In genomic region chr7:151759591-151760042, GRCh38 we compare ENCODE assay signal across 1 cellular context.
TF ChIP-seq lines count a peak whose summit lies in the region.

No MANE protein-coding gene starts in this region.

TF ChIP-seq in HEK293, 187 proteins besides CTCF, POLR2A, EP300 and RAD21 (continued from another document):
- TF ChIP-seq, protein P1, sequence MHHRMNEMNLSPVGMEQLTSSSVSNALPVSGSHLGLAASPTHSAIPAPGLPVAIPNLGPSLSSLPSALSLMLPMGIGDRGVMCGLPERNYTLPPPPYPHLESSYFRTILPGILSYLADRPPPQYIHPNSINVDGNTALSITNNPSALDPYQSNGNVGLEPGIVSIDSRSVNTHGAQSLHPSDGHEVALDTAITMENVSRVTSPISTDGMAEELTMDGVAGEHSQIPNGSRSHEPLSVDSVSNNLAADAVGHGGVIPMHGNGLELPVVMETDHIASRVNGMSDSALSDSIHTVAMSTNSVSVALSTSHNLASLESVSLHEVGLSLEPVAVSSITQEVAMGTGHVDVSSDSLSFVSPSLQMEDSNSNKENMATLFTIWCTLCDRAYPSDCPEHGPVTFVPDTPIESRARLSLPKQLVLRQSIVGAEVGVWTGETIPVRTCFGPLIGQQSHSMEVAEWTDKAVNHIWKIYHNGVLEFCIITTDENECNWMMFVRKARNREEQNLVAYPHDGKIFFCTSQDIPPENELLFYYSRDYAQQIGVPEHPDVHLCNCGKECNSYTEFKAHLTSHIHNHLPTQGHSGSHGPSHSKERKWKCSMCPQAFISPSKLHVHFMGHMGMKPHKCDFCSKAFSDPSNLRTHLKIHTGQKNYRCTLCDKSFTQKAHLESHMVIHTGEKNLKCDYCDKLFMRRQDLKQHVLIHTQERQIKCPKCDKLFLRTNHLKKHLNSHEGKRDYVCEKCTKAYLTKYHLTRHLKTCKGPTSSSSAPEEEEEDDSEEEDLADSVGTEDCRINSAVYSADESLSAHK (tag by site-specific recombination; IDR thresholded peaks at IDR 0.05) = no peak
- no peak for TF ChIP-seq ZNF785 (tag by site-specific recombination; IDR thresholded peaks at IDR 0.05)
- TF ChIP-seq ZNF48 (tag by site-specific recombination; IDR thresholded peaks at IDR 0.05) = no peak
- TF ChIP-seq ZNF223 (tag by site-specific recombination; IDR thresholded peaks at IDR 0.05) = no peak
- TF ChIP-seq ZNF169 (tag by site-specific recombination; IDR thresholded peaks at IDR 0.05) = no peak
- peak; percentile 69 for TF ChIP-seq ZBTB17 (tag by site-specific recombination; IDR thresholded peaks at IDR 0.05)
- TF ChIP-seq ZNF792 (tag by site-specific recombination; IDR thresholded peaks at IDR 0.05) = no peak
- peak; percentile 65 for TF ChIP-seq SCRT2 (tag by site-specific recombination; IDR thresholded peaks at IDR 0.05)
- no peak for TF ChIP-seq ZNF549 (tag by site-specific recombination; IDR thresholded peaks at IDR 0.05)
- TF ChIP-seq ZNF530 (tag by site-specific recombination; IDR thresholded peaks at IDR 0.05; ENCODE audit: low read depth) = no peak
- TF ChIP-seq, protein P2, sequence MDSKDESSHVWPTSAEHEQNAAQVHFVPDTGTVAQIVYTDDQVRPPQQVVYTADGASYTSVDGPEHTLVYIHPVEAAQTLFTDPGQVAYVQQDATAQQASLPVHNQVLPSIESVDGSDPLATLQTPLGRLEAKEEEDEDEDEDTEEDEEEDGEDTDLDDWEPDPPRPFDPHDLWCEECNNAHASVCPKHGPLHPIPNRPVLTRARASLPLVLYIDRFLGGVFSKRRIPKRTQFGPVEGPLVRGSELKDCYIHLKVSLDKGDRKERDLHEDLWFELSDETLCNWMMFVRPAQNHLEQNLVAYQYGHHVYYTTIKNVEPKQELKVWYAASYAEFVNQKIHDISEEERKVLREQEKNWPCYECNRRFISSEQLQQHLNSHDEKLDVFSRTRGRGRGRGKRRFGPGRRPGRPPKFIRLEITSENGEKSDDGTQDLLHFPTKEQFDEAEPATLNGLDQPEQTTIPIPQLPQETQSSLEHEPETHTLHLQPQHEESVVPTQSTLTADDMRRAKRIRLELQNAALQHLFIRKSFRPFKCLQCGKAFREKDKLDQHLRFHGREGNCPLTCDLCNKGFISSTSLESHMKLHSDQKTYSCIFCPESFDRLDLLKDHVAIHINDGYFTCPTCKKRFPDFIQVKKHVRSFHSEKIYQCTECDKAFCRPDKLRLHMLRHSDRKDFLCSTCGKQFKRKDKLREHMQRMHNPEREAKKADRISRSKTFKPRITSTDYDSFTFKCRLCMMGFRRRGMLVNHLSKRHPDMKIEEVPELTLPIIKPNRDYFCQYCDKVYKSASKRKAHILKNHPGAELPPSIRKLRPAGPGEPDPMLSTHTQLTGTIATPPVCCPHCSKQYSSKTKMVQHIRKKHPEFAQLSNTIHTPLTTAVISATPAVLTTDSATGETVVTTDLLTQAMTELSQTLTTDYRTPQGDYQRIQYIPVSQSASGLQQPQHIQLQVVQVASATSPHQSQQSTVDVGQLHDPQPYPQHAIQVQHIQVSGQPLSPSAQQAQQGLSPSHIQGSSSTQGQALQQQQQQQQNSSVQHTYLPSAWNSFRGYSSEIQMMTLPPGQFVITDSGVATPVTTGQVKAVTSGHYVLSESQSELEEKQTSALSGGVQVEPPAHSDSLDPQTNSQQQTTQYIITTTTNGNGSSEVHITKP (tag by site-specific recombination; IDR thresholded peaks at IDR 0.05) = no peak
- TF ChIP-seq ZNF341 (tag by site-specific recombination; IDR thresholded peaks at IDR 0.05; ENCODE audit: low read depth) = peak; percentile 26; the same call in 1 of the 2 replicates
- TF ChIP-seq, protein P3, sequence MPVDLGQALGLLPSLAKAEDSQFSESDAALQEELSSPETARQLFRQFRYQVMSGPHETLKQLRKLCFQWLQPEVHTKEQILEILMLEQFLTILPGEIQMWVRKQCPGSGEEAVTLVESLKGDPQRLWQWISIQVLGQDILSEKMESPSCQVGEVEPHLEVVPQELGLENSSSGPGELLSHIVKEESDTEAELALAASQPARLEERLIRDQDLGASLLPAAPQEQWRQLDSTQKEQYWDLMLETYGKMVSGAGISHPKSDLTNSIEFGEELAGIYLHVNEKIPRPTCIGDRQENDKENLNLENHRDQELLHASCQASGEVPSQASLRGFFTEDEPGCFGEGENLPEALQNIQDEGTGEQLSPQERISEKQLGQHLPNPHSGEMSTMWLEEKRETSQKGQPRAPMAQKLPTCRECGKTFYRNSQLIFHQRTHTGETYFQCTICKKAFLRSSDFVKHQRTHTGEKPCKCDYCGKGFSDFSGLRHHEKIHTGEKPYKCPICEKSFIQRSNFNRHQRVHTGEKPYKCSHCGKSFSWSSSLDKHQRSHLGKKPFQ (tag by site-specific recombination; IDR thresholded peaks at IDR 0.05) = no peak
- no peak for TF ChIP-seq ZNF580 (tag by site-specific recombination; IDR thresholded peaks at IDR 0.05)
- 0 out of 2 replicates have a peak, but pooled peaks have one; percentile 14 for TF ChIP-seq ZSCAN30 (tag by site-specific recombination; IDR thresholded peaks at IDR 0.05)
- TF ChIP-seq, protein P4, sequence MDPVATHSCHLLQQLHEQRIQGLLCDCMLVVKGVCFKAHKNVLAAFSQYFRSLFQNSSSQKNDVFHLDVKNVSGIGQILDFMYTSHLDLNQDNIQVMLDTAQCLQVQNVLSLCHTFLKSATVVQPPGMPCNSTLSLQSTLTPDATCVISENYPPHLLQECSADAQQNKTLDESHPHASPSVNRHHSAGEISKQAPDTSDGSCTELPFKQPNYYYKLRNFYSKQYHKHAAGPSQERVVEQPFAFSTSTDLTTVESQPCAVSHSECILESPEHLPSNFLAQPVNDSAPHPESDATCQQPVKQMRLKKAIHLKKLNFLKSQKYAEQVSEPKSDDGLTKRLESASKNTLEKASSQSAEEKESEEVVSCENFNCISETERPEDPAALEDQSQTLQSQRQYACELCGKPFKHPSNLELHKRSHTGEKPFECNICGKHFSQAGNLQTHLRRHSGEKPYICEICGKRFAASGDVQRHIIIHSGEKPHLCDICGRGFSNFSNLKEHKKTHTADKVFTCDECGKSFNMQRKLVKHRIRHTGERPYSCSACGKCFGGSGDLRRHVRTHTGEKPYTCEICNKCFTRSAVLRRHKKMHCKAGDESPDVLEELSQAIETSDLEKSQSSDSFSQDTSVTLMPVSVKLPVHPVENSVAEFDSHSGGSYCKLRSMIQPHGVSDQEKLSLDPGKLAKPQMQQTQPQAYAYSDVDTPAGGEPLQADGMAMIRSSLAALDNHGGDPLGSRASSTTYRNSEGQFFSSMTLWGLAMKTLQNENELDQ (tag by site-specific recombination; IDR thresholded peaks at IDR 0.05; ENCODE audit: low read depth) = no peak
- no peak for TF ChIP-seq WT1 (tag by site-specific recombination; IDR thresholded peaks at IDR 0.05)
- TF ChIP-seq ZBTB21 (tag by site-specific recombination; IDR thresholded peaks at IDR 0.05) = no peak
- no peak for TF ChIP-seq RBAK (tag by site-specific recombination; IDR thresholded peaks at IDR 0.05)
- TF ChIP-seq ZNF791 (tag by site-specific recombination; IDR thresholded peaks at IDR 0.05) = no peak
- no peak for TF ChIP-seq YY1 (tag by site-specific recombination; IDR thresholded peaks at IDR 0.05)
- TF ChIP-seq ZNF837 (tag by site-specific recombination; IDR thresholded peaks at IDR 0.05) = no peak
- no peak for TF ChIP-seq ZBTB20 (tag by site-specific recombination; IDR thresholded peaks at IDR 0.05)
- TF ChIP-seq ZIC2 (tag by site-specific recombination; IDR thresholded peaks at IDR 0.05) = peak; percentile 50; the same call in 1 of the 2 replicates
- no peak for TF ChIP-seq ZNF112 (tag by site-specific recombination; IDR thresholded peaks at IDR 0.05)
- no peak for TF ChIP-seq ZNF221 (tag by site-specific recombination; IDR thresholded peaks at IDR 0.05; ENCODE audit: borderline replicate concordance)
- TF ChIP-seq ZNF140 (tag by site-specific recombination; IDR thresholded peaks at IDR 0.05) = no peak
- TF ChIP-seq IKZF3 (tag by site-specific recombination; IDR thresholded peaks at IDR 0.05) = peak; percentile 26; the same call in 1 of the 2 replicates
- TF ChIP-seq TRIM28 (IDR thresholded peaks at IDR 0.05; ENCODE audit: borderline replicate concordance, low read length) = peak; percentile 72; the same call in 1 of the 2 replicates
- TF ChIP-seq ZNF747 (tag by site-specific recombination; IDR thresholded peaks at IDR 0.05) = no peak
- no peak for TF ChIP-seq ZNF561 (tag by site-specific recombination; IDR thresholded peaks at IDR 0.05; ENCODE audit: borderline replicate concordance)
- TF ChIP-seq ZNF585B (tag by site-specific recombination; IDR thresholded peaks at IDR 0.05) = no peak
- no peak for TF ChIP-seq KLF17 (tag by site-specific recombination; IDR thresholded peaks at IDR 0.05)
TF ChIP-seq in HEK293: peak in this region for 9.
